Comparison of ENCODE assay signal across 8 cellular contexts in genomic region chr1:119140177-119141019, GRCh38. TPM values are rescaled to one million over a fixed set of nuclear protein-coding genes. Genes with fewer than 3 reads are reported as not detected.
DNase-seq lines count a peak whose midpoint lies in the region; ATAC-seq, FAIRE-seq and TF ChIP-seq lines count a peak whose summit lies in the region.

WARS2 (minus strand) TSS chr1:119140653; CDS start chr1:119140644, 9 bp downstream.

- DNase-seq in AG04450 (ENCODE audit: low read depth, low spot score): peak; percentile 93
- peak; percentile 96 for DNase-seq in NCI-H2196 treated with DMSO at 0.1 percent for 48 hours (lab: John Stamatoyannopoulos, UW; ENCODE audit: unreplicated experiment)
- peak; percentile 95 for DNase-seq in bronchial epithelial cell (ENCODE audit: low read depth)
- peak; percentile 93 for DNase-seq in iPS-NIHi11 (ENCODE audit: low spot score)
- peak; percentile 98 for DNase-seq in small intestine

- CTCF ChIA-PET in AG04450 (lab: Charles Lee): interaction anchor here (0.6 to 1.2 kb wide), 10 partner anchors 10 to 469 kb away, joined by 3 to 7 read pairs (median 3); no protein-coding TSS in a partner anchor

- POLR2A ChIA-PET in AG04450 (lab: Yijun Ruan, JAX): interaction anchor here (1.0 kb wide), 1 partner anchor 20 kb away, joined by 11 read pairs; no protein-coding TSS in a partner anchor

- TF ChIP-seq CTCF in AG04450 (IDR thresholded peaks at IDR 0.05; ENCODE audit: low read depth, low read length) (no peak), VCaP (conservative IDR thresholded peaks at IDR 0.05) (no peak), bronchial epithelial cell (IDR thresholded peaks at IDR 0.05; ENCODE audit: insufficient read depth, low read length, severe bottlenecking) (peak; percentile 5)

- WGBS in small intestine, 3 donors: 0 to 1% (median 0%) methylated on average over 48 to 50 of the region's 50 CpGs

- FAIRE-seq in bronchial epithelial cell (lab: Jason Lieb, UNC): no peak
- no peak for FAIRE-seq in small intestine (lab: Jason Lieb, UNC)

- peak within 1 kb of the TSS; percentile 78 for H3K4me3 ChIP-seq in AG04450 (ENCODE audit: low read depth, low read length)
- H3K4me3 ChIP-seq in bronchial epithelial cell (ENCODE audit: low read depth, low read length): peak within 1 kb of the TSS; percentile 43
- peak within 1 kb of the TSS; percentile 51 to 62 for H3K4me3 ChIP-seq in small intestine (ENCODE audit: low read depth in 1 of 2, low read length in 2 of 2)

- H3K27ac ChIP-seq in AG04450 (ENCODE audit: low read depth, low read length) (peak within 1 kb of the TSS; percentile 99), VCaP (peak within 1 kb of the TSS; percentile 94), small intestine (ENCODE audit: low read depth in 1 of 2, low read length in 1 of 2) (peak within 1 kb of the TSS; percentile 95 to 100)

- no peaks in the 10 kb centered on the region for H3K36me3 ChIP-seq in bronchial epithelial cell (ENCODE audit: control insufficient read depth, insufficient read depth, low read length)
- no peaks in the 10 kb centered on the region for H3K36me3 ChIP-seq in small intestine (ENCODE audit: control insufficient read depth in 2 of 2, insufficient read depth in 2 of 2, low read length in 2 of 2)

- H3K9me3 ChIP-seq in AG04450 (ENCODE audit: control insufficient read depth, insufficient read depth, low read length) (no peaks in the 10 kb centered on the region), small intestine (ENCODE audit: control insufficient read depth, low read depth) (no peaks in the 10 kb centered on the region)

- ATAC-seq in GM18907 (IDR thresholded peaks at IDR 0.05; ENCODE audit: unreplicated experiment) (peak; percentile 97), HG03139 (IDR thresholded peaks at IDR 0.05; ENCODE audit: unreplicated experiment) (peak; percentile 95)

- peaks cover 0 to 6% of the 10 kb centered on the region in 2 donors for H3K4me1 ChIP-seq in small intestine (ENCODE audit: control insufficient read depth in 2 of 2, insufficient read depth in 1 of 2, low read depth in 1 of 2, low read length in 1 of 2)

- H3K27me3 ChIP-seq in AG04450 (ENCODE audit: control insufficient read depth, insufficient read depth, low read length) (no peaks in the 10 kb centered on the region), bronchial epithelial cell (ENCODE audit: control insufficient read depth, insufficient read depth, low read length) (no peaks in the 10 kb centered on the region), small intestine (ENCODE audit: control insufficient read depth in 2 of 2, insufficient read depth in 2 of 2, low read length in 2 of 2) (no peaks in the 10 kb centered on the region)

RNA-seq across cellular contexts. Expression of gene WARS2, which starts in this region (rescaled TPM):
- polyA plus RNA-seq in AG04450 (2011; rRNA removed) (12.4 and 12.6 TPM in 2 replicates), small intestine (10 to 100 TPM in 1 of 3 donors, 1 to 10 TPM in 2; 4.5 to 11.2 (median 4.6) TPM)
- polyA minus RNA-seq in AG04450 (2011; rRNA and poly(A)+ RNA removed): 22.5 and 26.1 TPM in 2 replicates
- 11.9 and 15.3 TPM in 2 replicates for total RNA-seq in bronchial epithelial cell

Comparison
In these comparisons a context has a peak if more than half of its experiments do, and no peak if none do; other contexts are left out.
1. Peak in every context shown above with its lines: DNase-seq, ATAC-seq, H3K4me3 ChIP-seq and H3K27ac ChIP-seq.